10 cellular contexts compared by ENCODE assay signal in genomic region chr17:82931696-82932060, GRCh38.
A peak's percentile ranks its signal among the peaks of the same experiment; 100 is the strongest.
DNase-seq lines count a peak whose midpoint lies in the region; ATAC-seq and TF ChIP-seq lines count a peak whose summit lies in the region.
"Had no signal": no experiment of that assay in that cellular context is flagged by ENCODE, and none has a peak within 500 bp of the region (broad histone marks: within the 10 kb centered on the region; RNA-seq: fewer than 3 reads in every experiment).

No MANE protein-coding gene starts in this region.

- DNase-seq in H4 (ENCODE audit: low spot score) (peak; percentile 50), brain pericyte (ENCODE audit: low read depth, low spot score) (peak; percentile 40), right atrium auricular region (ENCODE audit: low spot score) (peak; percentile 89), stromal cell of bone marrow (ENCODE audit: low read depth) (peak; percentile 86), NCI-H2227 (lab: John Stamatoyannopoulos, UW; ENCODE audit: unreplicated experiment) (no peak)
- DNase-seq in stimulated activated CD4-positive, alpha-beta T cell treated with anti-CD3 and anti-CD28 coated beads, Interleukin-4, amount 100 ng/mL, for 24 hours: no peak
- DNase-seq: H7 had no signal

- H3K27me3 ChIP-seq in right atrium auricular region: no peaks in the 10 kb centered on the region

- no peaks in the 10 kb centered on the region for H3K4me1 ChIP-seq in right atrium auricular region

- ATAC-seq in GM18519 (IDR thresholded peaks at IDR 0.05; ENCODE audit: low FRiP score, unreplicated experiment) (no peak), GM21367 (IDR thresholded peaks at IDR 0.05; ENCODE audit: unreplicated experiment) (no peak)
- ATAC-seq: K562 had no signal

- H3K27ac ChIP-seq in right atrium auricular region: peak overlapping the region in 1 of 2 donors; percentile 29

- TF ChIP-seq CTCF in right atrium auricular region (IDR thresholded peaks at IDR 0.05): no peak

- no peak overlapping the region for H3K4me3 ChIP-seq in right atrium auricular region
- H3K4me3 ChIP-seq: K562 had no signal

- H3K36me3 ChIP-seq in right atrium auricular region: peaks cover 62% of the 10 kb centered on the region

- no peaks in the 10 kb centered on the region for H3K9me3 ChIP-seq in right atrium auricular region

Comparison
In these comparisons a context has a peak if more than half of its experiments do, and no peak if none do; other contexts are left out.
1. DNase-seq: peak in H4 (single experiment), brain pericyte (single experiment), right atrium auricular region (single experiment) and stromal cell of bone marrow (single experiment); none in NCI-H2227 (single experiment) and stimulated activated CD4-positive, alpha-beta T cell treated with anti-CD3 and anti-CD28 coated beads, Interleukin-4, amount 100 ng/mL, for 24 hours (single experiment).